In the genomic region with DNA sequence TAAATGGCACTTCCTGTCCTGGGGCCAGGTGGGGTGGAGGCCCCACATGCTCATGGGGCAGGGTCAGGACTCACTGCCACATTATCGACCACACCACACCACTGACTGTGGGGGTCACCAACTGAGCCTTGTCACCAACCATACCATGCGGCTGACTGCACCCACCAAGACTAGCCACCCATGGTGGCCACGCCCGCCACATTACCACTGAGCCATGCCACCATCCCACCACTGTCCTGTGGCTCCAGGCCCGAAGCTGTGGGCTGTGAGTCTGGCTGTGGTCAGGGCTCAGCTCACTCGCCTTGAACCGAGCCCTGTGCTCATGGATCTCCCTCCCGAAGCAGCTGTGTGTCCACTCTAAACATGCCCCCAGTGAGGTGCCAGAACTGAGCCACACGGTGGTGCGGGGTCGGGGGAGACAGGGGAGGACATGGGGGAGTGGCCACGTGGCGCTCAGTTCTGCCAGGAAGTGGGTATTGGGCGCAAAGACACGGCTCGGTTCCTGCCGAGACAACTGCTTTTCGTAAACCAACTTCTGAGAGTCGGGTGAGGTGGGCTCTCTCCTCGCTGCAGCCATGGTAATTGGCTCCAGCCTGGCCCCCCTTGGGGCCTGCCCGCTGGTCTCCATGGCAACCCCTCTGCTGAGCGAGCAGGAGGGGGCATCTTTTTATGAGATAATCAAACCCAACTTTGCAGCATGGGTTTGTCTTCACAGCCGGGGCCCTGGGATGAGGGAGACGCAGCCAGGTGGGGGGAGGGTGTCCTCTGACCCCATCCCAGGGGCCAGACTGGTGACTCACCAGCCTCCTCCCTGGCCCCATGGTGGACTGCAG, we compare ENCODE assay signal across 8 cellular contexts. TPM values are rescaled to one million over a fixed set of nuclear protein-coding genes. Genes with fewer than 3 reads are reported as not detected.
DNase-seq lines count a peak whose midpoint lies in the region; ATAC-seq and TF ChIP-seq lines count a peak whose summit lies in the region.

No MANE protein-coding gene starts in this region.

- H3K27me3 Mint-ChIP-seq in natural killer cell treated with Interleukin-12 subunit alpha and Interleukin-12 subunit beta and Interleukin-15 and Interleukin-18, amount 100 ng/mL, for 72 hours, result no peaks in the 10 kb centered on the region

- DNase-seq in GM06990 (ENCODE audit: extremely low read depth, insufficient read length), result peak; percentile 59
- no peak for DNase-seq in RWPE1 (ENCODE audit: low spot score)
- peak; percentile 73 for DNase-seq in activated effector memory CD4-positive, alpha-beta T cell treated with anti-CD3 and anti-CD28 coated beads, Interleukin-2, amount 50 U/mL, for 16 hours
- DNase-seq in natural killer cell treated with Interleukin-12 subunit alpha and Interleukin-12 subunit beta and Interleukin-15 and Interleukin-18, amount 100 ng/mL, for 72 hours (ENCODE audit: low spot score), result peak; percentile 72
- DNase-seq in cardiac septum (ENCODE audit: low spot score), result no peak
- no peak for DNase-seq in NCI-H774 (lab: John Stamatoyannopoulos, UW)

- no peaks in the 10 kb centered on the region for H3K36me3 ChIP-seq in GM06990 (ENCODE audit: control insufficient read depth, insufficient read depth, low read length)

- H3K27ac ChIP-seq in RWPE1, result 0 out of 2 replicates have a peak overlapping the region, but pooled peaks have one; percentile 5

- no peaks in the 10 kb centered on the region for H3K27me3 ChIP-seq in GM06990 (replicated peaks; ENCODE audit: control insufficient read depth, insufficient read depth, low read length)

- POLR2A ChIA-PET in RWPE1 (lab: Yijun Ruan, JAX; ENCODE audit: low non-redundant PET), result no interaction called here

- CTCF ChIA-PET in RWPE1 (lab: Yijun Ruan, JAX), result no interaction called here

- no peaks in the 10 kb centered on the region for H3K9me3 Mint-ChIP-seq in natural killer cell treated with Interleukin-12 subunit alpha and Interleukin-12 subunit beta and Interleukin-15 and Interleukin-18, amount 100 ng/mL, for 72 hours

- peak overlapping the region; percentile 84 to 92 for H3K27ac Mint-ChIP-seq in natural killer cell treated with Interleukin-12 subunit alpha and Interleukin-12 subunit beta and Interleukin-15 and Interleukin-18, amount 100 ng/mL, for 72 hours

- TF ChIP-seq CTCF in GM06990 (IDR thresholded peaks at IDR 0.05; ENCODE audit: insufficient read depth, low read length, poor library complexity, severe bottlenecking) (no peak), RWPE1 (conservative IDR thresholded peaks at IDR 0.05; ENCODE audit: low read depth) (no peak)

- H3K4me3 Mint-ChIP-seq in natural killer cell treated with Interleukin-12 subunit alpha and Interleukin-12 subunit beta and Interleukin-15 and Interleukin-18, amount 100 ng/mL, for 72 hours, result peak overlapping the region; percentile 84

- peaks cover 16 to 28% of the 10 kb centered on the region in 2 donors for H3K4me1 Mint-ChIP-seq in natural killer cell treated with Interleukin-12 subunit alpha and Interleukin-12 subunit beta and Interleukin-15 and Interleukin-18, amount 100 ng/mL, for 72 hours (ENCODE audit: low read depth in 2 of 2)

- intact Hi-C loops in cardiac septum (cut with DNase I), result no loop called here

- no peaks in the 10 kb centered on the region for H3K36me3 Mint-ChIP-seq in natural killer cell treated with Interleukin-12 subunit alpha and Interleukin-12 subunit beta and Interleukin-15 and Interleukin-18, amount 100 ng/mL, for 72 hours

- H3K4me3 ChIP-seq in GM06990 (replicated peaks; ENCODE audit: low read depth, low read length), result no peak overlapping the region

- peak; percentile 63 to 65 for ATAC-seq in natural killer cell treated with Interleukin-12 subunit alpha and Interleukin-12 subunit beta and Interleukin-15 and Interleukin-18, amount 100 ng/mL, for 72 hours
- ATAC-seq in HG03565 (IDR thresholded peaks at IDR 0.05; ENCODE audit: unreplicated experiment) (no peak), GM21576 (IDR thresholded peaks at IDR 0.05; ENCODE audit: unreplicated experiment) (no peak)

RNA-seq across cellular contexts. Expression of a gene that starts 23.2 kb away (rescaled TPM):
- total RNA-seq in natural killer cell treated with Interleukin-12 subunit alpha and Interleukin-12 subunit beta and Interleukin-15 and Interleukin-18, amount 100 ng/mL, for 72 hours, result under 1 TPM; 0.48 to 0.78 TPM
- 1.0 TPM for total RNA-seq in cardiac septum

Comparison
In these comparisons a context has a peak if more than half of its experiments do, and no peak if none do; other contexts are left out.
1. DNase-seq: peak in GM06990 (single experiment), activated effector memory CD4-positive, alpha-beta T cell treated with anti-CD3 and anti-CD28 coated beads, Interleukin-2, amount 50 U/mL, for 16 hours (single experiment) and natural killer cell treated with Interleukin-12 subunit alpha and Interleukin-12 subunit beta and Interleukin-15 and Interleukin-18, amount 100 ng/mL, for 72 hours (single experiment); none in RWPE1 (single experiment), cardiac septum (single experiment) and NCI-H774 (single experiment).
2. ATAC-seq: peak in natural killer cell treated with Interleukin-12 subunit alpha and Interleukin-12 subunit beta and Interleukin-15 and Interleukin-18, amount 100 ng/mL, for 72 hours (2 of 2); none in HG03565 (single experiment) and GM21576 (single experiment).